ENCODE assay signal across 1 cellular context in the genomic region with DNA sequence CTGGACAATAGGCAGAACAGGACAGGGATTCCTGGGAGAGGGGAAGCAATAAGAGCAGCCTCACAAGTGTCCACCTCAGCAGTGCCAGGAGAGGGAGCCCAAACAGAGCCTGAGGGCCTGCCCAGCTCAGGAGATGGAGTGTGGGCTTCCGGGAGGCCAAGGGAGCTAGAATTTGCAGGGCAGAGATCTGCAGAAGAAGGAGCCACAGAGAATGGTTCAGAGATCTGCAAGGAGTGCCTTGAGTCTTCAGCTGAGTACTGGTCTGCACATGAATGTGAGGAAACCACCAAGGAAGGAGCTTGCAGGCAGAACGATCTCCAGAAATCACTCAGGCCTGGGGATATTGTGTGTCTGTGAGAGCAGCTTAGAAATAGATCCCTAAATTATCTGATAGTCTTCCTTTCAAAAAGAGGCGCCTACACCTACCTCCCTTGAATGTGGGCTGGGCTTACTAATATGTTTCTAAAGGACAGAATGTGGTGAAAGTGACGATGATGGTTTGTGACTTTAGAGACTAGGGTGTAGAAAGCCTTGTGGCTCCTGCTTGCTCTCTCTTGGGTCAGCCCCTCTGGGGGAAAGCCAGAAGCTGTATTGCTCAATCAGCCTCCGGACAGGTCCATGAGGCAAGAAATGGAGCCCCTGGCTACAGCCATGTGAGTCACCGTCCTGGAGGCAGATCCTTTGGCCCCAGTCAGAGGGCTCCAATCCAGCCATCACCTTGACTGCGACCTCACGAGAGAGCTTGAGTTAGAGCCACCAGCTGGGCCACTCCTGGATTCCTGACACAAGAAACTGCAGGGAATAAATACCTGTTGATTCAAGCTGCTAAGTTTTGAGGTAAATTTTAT.
TF ChIP-seq lines count a peak whose summit lies in the region.

No MANE protein-coding gene starts in this region.

TF ChIP-seq in K562, 482 proteins besides CTCF, POLR2A, EP300 and RAD21 (continued from another document and continues in another):
- TF ChIP-seq ZBTB9 (CRISPR knock-in tag; IDR thresholded peaks at IDR 0.05) (no peak), SIN3A (IDR thresholded peaks at IDR 0.05; ENCODE audit: borderline replicate concordance in 2 of 2, control insufficient read depth in 1 of 2, low read depth in 2 of 2, low read length in 2 of 2) (no peak), CBX5 (IDR thresholded peaks at IDR 0.05; ENCODE audit: borderline replicate concordance, low read depth) (no peak), ZNF445 (CRISPR knock-in tag; IDR thresholded peaks at IDR 0.05; ENCODE audit: low read depth) (no peak), ZNF717 (CRISPR knock-in tag; IDR thresholded peaks at IDR 0.05) (no peak), NCOR1 (IDR thresholded peaks at IDR 0.05) (no peak), SMARCC2 (IDR thresholded peaks at IDR 0.05; ENCODE audit: low read depth) (no peak), BRD9 (IDR thresholded peaks at IDR 0.05; ENCODE audit: low read depth, partially characterized antibody) (no peak), IRF1 (CRISPR knock-in tag; IDR thresholded peaks at IDR 0.05; ENCODE audit: borderline replicate concordance) (no peak), CHAMP1 (IDR thresholded peaks at IDR 0.05) (no peak), YY1 (IDR thresholded peaks at IDR 0.05; ENCODE audit: borderline replicate concordance in 1 of 3, control insufficient read depth in 1 of 3, extremely low read depth in 1 of 3, insufficient read depth in 3 of 3, insufficient read length in 1 of 3, insufficient replicate concordance in 2 of 3, low read depth in 1 of 3, low read length in 2 of 3) (peak in 1 of 3 experiments; percentile 50), THAP7 (CRISPR knock-in tag; IDR thresholded peaks at IDR 0.05) (no peak), RBM39 (optimal IDR thresholded peaks at IDR 0.05; ENCODE audit: low read depth, low read length) (no peak), U2AF1 (optimal IDR thresholded peaks at IDR 0.05; ENCODE audit: low read depth, low read length) (no peak), TAF7 (tag; IDR thresholded peaks at IDR 0.05) (no peak), ZBTB12 (CRISPR knock-in tag; IDR thresholded peaks at IDR 0.05) (no peak), THAP12 (CRISPR knock-in tag; IDR thresholded peaks at IDR 0.05) (no peak), NELFE (IDR thresholded peaks at IDR 0.05; ENCODE audit: insufficient read depth, insufficient read length) (no peak), ZNF395 (CRISPR knock-in tag; IDR thresholded peaks at IDR 0.05) (no peak), MIER1 (IDR thresholded peaks at IDR 0.05; ENCODE audit: low read depth) (no peak), ELF1 (tag; IDR thresholded peaks at IDR 0.05) (peak; percentile 59), YBX1 (IDR thresholded peaks at IDR 0.05) (no peak), SRSF1 (IDR thresholded peaks at IDR 0.05; ENCODE audit: low read depth, low read length) (no peak), NEUROD1 (IDR thresholded peaks at IDR 0.05; ENCODE audit: borderline replicate concordance, low read depth, low read length, partially characterized antibody) (no peak), SREBF2 (CRISPR knock-in tag; IDR thresholded peaks at IDR 0.05) (no peak), ZNF124 (CRISPR knock-in tag; IDR thresholded peaks at IDR 0.05) (no peak), RCOR1 (IDR thresholded peaks at IDR 0.05; ENCODE audit: borderline replicate concordance in 1 of 2, low read depth in 2 of 2, low read length in 2 of 2) (peak in 1 of 2 experiments; percentile 66; a peak in 1 of 4 replicates), MYC (IDR thresholded peaks at IDR 0.05; ENCODE audit: low read depth, low read length) (peak; percentile 37; the same call in 1 of the 2 replicates), MYC (CRISPR knock-in tag; IDR thresholded peaks at IDR 0.05; ENCODE audit: borderline replicate concordance, low read depth) (no peak), TAF15 (IDR thresholded peaks at IDR 0.05; ENCODE audit: low read depth, low read length) (no peak), RB1 (IDR thresholded peaks at IDR 0.05; ENCODE audit: low read depth) (no peak), ARID1B (IDR thresholded peaks at IDR 0.05) (peak; percentile 11; the same call in 1 of the 2 replicates), SMC3 (conservative IDR thresholded peaks at IDR 0.05; ENCODE audit: insufficient read depth, low read depth, low read length) (peak; percentile 78), BHLHE40 (IDR thresholded peaks at IDR 0.05; ENCODE audit: low read length) (peak; percentile 7; the same call in 1 of the 2 replicates)
- TF ChIP-seq, protein P1, sequence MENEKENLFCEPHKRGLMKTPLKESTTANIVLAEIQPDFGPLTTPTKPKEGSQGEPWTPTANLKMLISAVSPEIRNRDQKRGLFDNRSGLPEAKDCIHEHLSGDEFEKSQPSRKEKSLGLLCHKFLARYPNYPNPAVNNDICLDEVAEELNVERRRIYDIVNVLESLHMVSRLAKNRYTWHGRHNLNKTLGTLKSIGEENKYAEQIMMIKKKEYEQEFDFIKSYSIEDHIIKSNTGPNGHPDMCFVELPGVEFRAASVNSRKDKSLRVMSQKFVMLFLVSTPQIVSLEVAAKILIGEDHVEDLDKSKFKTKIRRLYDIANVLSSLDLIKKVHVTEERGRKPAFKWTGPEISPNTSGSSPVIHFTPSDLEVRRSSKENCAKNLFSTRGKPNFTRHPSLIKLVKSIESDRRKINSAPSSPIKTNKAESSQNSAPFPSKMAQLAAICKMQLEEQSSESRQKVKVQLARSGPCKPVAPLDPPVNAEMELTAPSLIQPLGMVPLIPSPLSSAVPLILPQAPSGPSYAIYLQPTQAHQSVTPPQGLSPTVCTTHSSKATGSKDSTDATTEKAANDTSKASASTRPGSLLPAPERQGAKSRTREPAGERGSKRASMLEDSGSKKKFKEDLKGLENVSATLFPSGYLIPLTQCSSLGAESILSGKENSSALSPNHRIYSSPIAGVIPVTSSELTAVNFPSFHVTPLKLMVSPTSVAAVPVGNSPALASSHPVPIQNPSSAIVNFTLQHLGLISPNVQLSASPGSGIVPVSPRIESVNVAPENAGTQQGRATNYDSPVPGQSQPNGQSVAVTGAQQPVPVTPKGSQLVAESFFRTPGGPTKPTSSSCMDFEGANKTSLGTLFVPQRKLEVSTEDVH (IDR thresholded peaks at IDR 0.05; ENCODE audit: low read depth, partially characterized antibody): no peak
- TF ChIP-seq, protein P2, sequence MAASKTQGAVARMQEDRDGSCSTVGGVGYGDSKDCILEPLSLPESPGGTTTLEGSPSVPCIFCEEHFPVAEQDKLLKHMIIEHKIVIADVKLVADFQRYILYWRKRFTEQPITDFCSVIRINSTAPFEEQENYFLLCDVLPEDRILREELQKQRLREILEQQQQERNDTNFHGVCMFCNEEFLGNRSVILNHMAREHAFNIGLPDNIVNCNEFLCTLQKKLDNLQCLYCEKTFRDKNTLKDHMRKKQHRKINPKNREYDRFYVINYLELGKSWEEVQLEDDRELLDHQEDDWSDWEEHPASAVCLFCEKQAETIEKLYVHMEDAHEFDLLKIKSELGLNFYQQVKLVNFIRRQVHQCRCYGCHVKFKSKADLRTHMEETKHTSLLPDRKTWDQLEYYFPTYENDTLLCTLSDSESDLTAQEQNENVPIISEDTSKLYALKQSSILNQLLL (CRISPR knock-in tag; IDR thresholded peaks at IDR 0.05; ENCODE audit: borderline replicate concordance): no peak
- TF ChIP-seq, protein P3, sequence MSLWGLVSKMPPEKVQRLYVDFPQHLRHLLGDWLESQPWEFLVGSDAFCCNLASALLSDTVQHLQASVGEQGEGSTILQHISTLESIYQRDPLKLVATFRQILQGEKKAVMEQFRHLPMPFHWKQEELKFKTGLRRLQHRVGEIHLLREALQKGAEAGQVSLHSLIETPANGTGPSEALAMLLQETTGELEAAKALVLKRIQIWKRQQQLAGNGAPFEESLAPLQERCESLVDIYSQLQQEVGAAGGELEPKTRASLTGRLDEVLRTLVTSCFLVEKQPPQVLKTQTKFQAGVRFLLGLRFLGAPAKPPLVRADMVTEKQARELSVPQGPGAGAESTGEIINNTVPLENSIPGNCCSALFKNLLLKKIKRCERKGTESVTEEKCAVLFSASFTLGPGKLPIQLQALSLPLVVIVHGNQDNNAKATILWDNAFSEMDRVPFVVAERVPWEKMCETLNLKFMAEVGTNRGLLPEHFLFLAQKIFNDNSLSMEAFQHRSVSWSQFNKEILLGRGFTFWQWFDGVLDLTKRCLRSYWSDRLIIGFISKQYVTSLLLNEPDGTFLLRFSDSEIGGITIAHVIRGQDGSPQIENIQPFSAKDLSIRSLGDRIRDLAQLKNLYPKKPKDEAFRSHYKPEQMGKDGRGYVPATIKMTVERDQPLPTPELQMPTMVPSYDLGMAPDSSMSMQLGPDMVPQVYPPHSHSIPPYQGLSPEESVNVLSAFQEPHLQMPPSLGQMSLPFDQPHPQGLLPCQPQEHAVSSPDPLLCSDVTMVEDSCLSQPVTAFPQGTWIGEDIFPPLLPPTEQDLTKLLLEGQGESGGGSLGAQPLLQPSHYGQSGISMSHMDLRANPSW (CRISPR knock-in tag; IDR thresholded peaks at IDR 0.05): no peak
- TF ChIP-seq, protein P4, sequence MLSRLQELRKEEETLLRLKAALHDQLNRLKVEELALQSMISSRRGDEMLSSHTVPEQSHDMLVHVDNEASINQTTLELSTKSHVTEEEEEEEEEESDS (CRISPR knock-in tag; IDR thresholded peaks at IDR 0.05): no peak
